11 cellular contexts compared by ENCODE assay signal in genomic region chr5:32254987-32255900, GRCh38. TPM values are rescaled to one million over a fixed set of nuclear protein-coding genes. Genes with fewer than 3 reads are reported as not detected.
DNase-seq lines count a peak whose midpoint lies in the region; ATAC-seq and TF ChIP-seq lines count a peak whose summit lies in the region.
"Had no signal": no experiment of that assay in that cellular context is flagged by ENCODE, and none has a peak within 500 bp of the region (broad histone marks: within the 10 kb centered on the region; RNA-seq: fewer than 3 reads in every experiment).

No MANE protein-coding gene starts in this region.

- no peak overlapping the region for H3K18ac ChIP-seq in mesendoderm (ENCODE audit: low read length)

- no peak overlapping the region for H2BK5ac ChIP-seq in mesendoderm (ENCODE audit: low read length)

- H3K79me2 ChIP-seq in mesendoderm (ENCODE audit: control insufficient read depth, insufficient read depth, low read length) = no peaks in the 10 kb centered on the region

- H3K27me3 Mint-ChIP-seq in nephron (ENCODE audit: low read depth) = no peaks in the 10 kb centered on the region
- H3K27me3 Mint-ChIP-seq in activated T-cell treated with anti-CD3 and anti-CD28 coated beads, Interleukin-2, amount 50 U/mL, for 4 hours (ENCODE audit: low read depth) = no peaks in the 10 kb centered on the region
- H3K27me3 Mint-ChIP-seq: activated B cell treated with CpG ODN at 0.5 μM for 24 hours; CD4-positive, CD25-positive, alpha-beta regulatory T cell had no signal

- no peaks in the 10 kb centered on the region for H3K9me3 Mint-ChIP-seq in nephron
- no peaks in the 10 kb centered on the region for H3K9me3 Mint-ChIP-seq in activated T-cell treated with anti-CD3 and anti-CD28 coated beads, Interleukin-2, amount 50 U/mL, for 4 hours
- H3K9me3 Mint-ChIP-seq: activated B cell treated with CpG ODN at 0.5 μM for 24 hours; CD4-positive, CD25-positive, alpha-beta regulatory T cell had no signal

- peak overlapping the region; percentile 36 to 80 (median 60) for H3K27ac ChIP-seq in esophagus squamous epithelium
- no peak overlapping the region for H3K27ac ChIP-seq in mesendoderm (ENCODE audit: low read depth, low read length)

- no peak overlapping the region for H3K4me2 ChIP-seq in mesendoderm (ENCODE audit: low read length)

- H3K36me3 Mint-ChIP-seq in nephron (ENCODE audit: low read depth) = peaks cover 76% of the 10 kb centered on the region
- peaks cover 45% of the 10 kb centered on the region for H3K36me3 Mint-ChIP-seq in activated T-cell treated with anti-CD3 and anti-CD28 coated beads, Interleukin-2, amount 50 U/mL, for 4 hours (ENCODE audit: insufficient read depth)

- H3K4me3 ChIP-seq in esophagus squamous epithelium (no peak overlapping the region), mesendoderm (ENCODE audit: low read length) (no peak overlapping the region)

- DNase-seq in AG09319 (ENCODE audit: extremely low read depth, low read depth) = peak; percentile 43
- DNase-seq in NCI-H1105 treated with DMSO at 0.1 percent for 48 hours (lab: John Stamatoyannopoulos, UW) = peak; percentile 46
- no peak for DNase-seq in esophagus squamous epithelium (lab: John Stamatoyannopoulos, UW)
- DNase-seq in activated T-cell treated with anti-CD3 and anti-CD28 coated beads, Interleukin-2, amount 50 U/mL, for 4 hours = no peak
- DNase-seq in mesendoderm = no peak
- DNase-seq: activated B cell treated with CpG ODN at 0.5 μM for 24 hours; activated naive CD4-positive, alpha-beta T cell treated with anti-CD3 and anti-CD28 coated beads, Interleukin-2, amount 50 U/mL, for 16 hours; CD4-positive, CD25-positive, alpha-beta regulatory T cell had no signal

- no peak overlapping the region for H2BK15ac ChIP-seq in mesendoderm (replicated peaks; ENCODE audit: low read depth)

- H3K4me3 Mint-ChIP-seq in nephron = no peak overlapping the region
- no peak overlapping the region for H3K4me3 Mint-ChIP-seq in activated T-cell treated with anti-CD3 and anti-CD28 coated beads, Interleukin-2, amount 50 U/mL, for 4 hours
- H3K4me3 Mint-ChIP-seq: activated B cell treated with CpG ODN at 0.5 μM for 24 hours; CD4-positive, CD25-positive, alpha-beta regulatory T cell had no signal

- H2AK5ac ChIP-seq in mesendoderm (ENCODE audit: low read length) = no peak overlapping the region

- H3K79me1 ChIP-seq in mesendoderm (ENCODE audit: low read length) = no peaks in the 10 kb centered on the region

- ATAC-seq in HG02885 (IDR thresholded peaks at IDR 0.05; ENCODE audit: poor library complexity, unreplicated experiment) = no peak
- no peak for ATAC-seq in activated T-cell treated with anti-CD3 and anti-CD28 coated beads, Interleukin-2, amount 50 U/mL, for 4 hours
- ATAC-seq in GM19035 (IDR thresholded peaks at IDR 0.05; ENCODE audit: unreplicated experiment) = no peak

- H3K9ac ChIP-seq in mesendoderm (ENCODE audit: low read length) = no peak overlapping the region

- peak overlapping the region; percentile 60 to 85 (median 68) for H3K27ac Mint-ChIP-seq in nephron
- H3K27ac Mint-ChIP-seq: activated B cell treated with CpG ODN at 0.5 μM for 24 hours had no signal

- H3K4me1 Mint-ChIP-seq in nephron = peaks cover 17% of the 10 kb centered on the region
- no peaks in the 10 kb centered on the region for H3K4me1 Mint-ChIP-seq in activated T-cell treated with anti-CD3 and anti-CD28 coated beads, Interleukin-2, amount 50 U/mL, for 4 hours (ENCODE audit: low read depth)

- no peak overlapping the region for H3K4ac ChIP-seq in mesendoderm (ENCODE audit: low read depth, low read length)

- no peak for TF ChIP-seq CTCF in AG09319 (IDR thresholded peaks at IDR 0.05; ENCODE audit: low read depth, low read length)
- no peak for TF ChIP-seq CTCF in esophagus squamous epithelium (IDR thresholded peaks at IDR 0.05)
- TF ChIP-seq CTCF in nephron (IDR thresholded peaks at IDR 0.05; ENCODE audit: unreplicated experiment in 3 of 3) = no peak

- no peak for TF ChIP-seq POLR2A in esophagus squamous epithelium (IDR thresholded peaks at IDR 0.05)

- H3K23ac ChIP-seq in mesendoderm (ENCODE audit: low read length) = no peak overlapping the region

- H3K4me1 ChIP-seq in esophagus squamous epithelium = peaks cover 5 to 78% (median 15%) of the 10 kb centered on the region in 3 donors
- H3K4me1 ChIP-seq in mesendoderm (ENCODE audit: control insufficient read depth, low read depth, low read length) = no peaks in the 10 kb centered on the region

- no peaks in the 10 kb centered on the region for H3K27me3 ChIP-seq in esophagus squamous epithelium
- H3K27me3 ChIP-seq in mesendoderm (ENCODE audit: insufficient read depth, low read length, poor library complexity) = no peaks in the 10 kb centered on the region

- no peak overlapping the region for H3K56ac ChIP-seq in mesendoderm (ENCODE audit: low read length)

- H3K36me3 ChIP-seq in esophagus squamous epithelium (peaks cover 0 to 70% (median 3%) of the 10 kb centered on the region in 3 donors), mesendoderm (ENCODE audit: control insufficient read depth, insufficient read depth, low read length) (peaks cover 4% of the 10 kb centered on the region)

- no peak overlapping the region for H2BK120ac ChIP-seq in mesendoderm (ENCODE audit: low read depth, low read length)

- no peaks in the 10 kb centered on the region for H3K9me3 ChIP-seq in esophagus squamous epithelium

- H4K8ac ChIP-seq in mesendoderm (ENCODE audit: low read depth, low read length) = no peak overlapping the region

- H4K5ac ChIP-seq in mesendoderm (ENCODE audit: low read length) = no peak overlapping the region

- 22 to 40% methylated on average over 7 of the region's 7 CpGs for WGBS in esophagus squamous epithelium, 2 donors
- no CpG with 5 or more reads among the region's 7 CpGs for WGBS in mesendoderm (ENCODE audit: extremely low coverage, insufficient coverage, low lambda C conversion rate)

- intact Hi-C loops in esophagus squamous epithelium (cut with DNase I) = no loop called here

RNA-seq across cellular contexts. Expression of gene MTMR12, which starts 57.5 kb away (rescaled TPM):
- 10 to 100 TPM; 13.8 to 27.5 (median 17.4) TPM for total RNA-seq in esophagus squamous epithelium
- 10 to 100 TPM; 19.9 to 23.9 (median 22.8) TPM for total RNA-seq in activated T-cell treated with anti-CD3 and anti-CD28 coated beads, Interleukin-2, amount 50 U/mL, for 4 hours
- polyA plus RNA-seq in mesendoderm (2013, experiment 1 of 2) = 20.5 TPM
- polyA plus RNA-seq in mesendoderm (2013, experiment 2 of 2) = 21.3 TPM

Comparison
In these comparisons a context has a peak if more than half of its experiments do, and no peak if none do; other contexts are left out.
1. DNase-seq: peak in AG09319 (single experiment) and NCI-H1105 treated with DMSO at 0.1 percent for 48 hours (single experiment); none in esophagus squamous epithelium (single experiment), activated T-cell treated with anti-CD3 and anti-CD28 coated beads, Interleukin-2, amount 50 U/mL, for 4 hours (single experiment) and mesendoderm (single experiment).